1 cellular context compared by ENCODE assay signal in genomic region chrX:9566150-9566621, GRCh38.
TF ChIP-seq lines count a peak whose summit lies in the region.

No MANE protein-coding gene starts in this region.

TF ChIP-seq in SK-N-SH, 30 proteins besides CTCF, POLR2A, EP300 and RAD21 (continued from another document):
- TF ChIP-seq REST (IDR thresholded peaks at IDR 0.05; ENCODE audit: low read depth, low read length), result no peak
- no peak for TF ChIP-seq FOXJ3 (CRISPR knock-in tag; IDR thresholded peaks at IDR 0.05)
- TF ChIP-seq CHD2 (IDR thresholded peaks at IDR 0.05; ENCODE audit: low read length, partially characterized antibody), result no peak
- no peak for TF ChIP-seq IRF3 (IDR thresholded peaks at IDR 0.05; ENCODE audit: low read depth, low read length)
- TF ChIP-seq ELF1 (IDR thresholded peaks at IDR 0.05), result peak; percentile 44; the same call in 1 of the 2 replicates
- no peak for TF ChIP-seq GABPA (IDR thresholded peaks at IDR 0.05; ENCODE audit: low read depth)
- TF ChIP-seq SIN3A (IDR thresholded peaks at IDR 0.05; ENCODE audit: borderline replicate concordance, low read depth, low read length), result no peak
- no peak for TF ChIP-seq EZH2phosphoT487 (IDR thresholded peaks at IDR 0.05; ENCODE audit: borderline replicate concordance, low read depth)
- TF ChIP-seq ZBTB33 (IDR thresholded peaks at IDR 0.05; ENCODE audit: borderline replicate concordance, low read depth), result no peak
- TF ChIP-seq RFX5 (IDR thresholded peaks at IDR 0.05; ENCODE audit: low read length), result no peak
- TF ChIP-seq FOXM1 (IDR thresholded peaks at IDR 0.05; ENCODE audit: low read depth), result no peak
- TF ChIP-seq USF2 (IDR thresholded peaks at IDR 0.05; ENCODE audit: borderline replicate concordance, low read depth, low read length), result no peak
- peak; percentile 92 for TF ChIP-seq NFIC (IDR thresholded peaks at IDR 0.05; ENCODE audit: borderline replicate concordance)
- peak; percentile 46; the same call in 1 of the 2 replicates for TF ChIP-seq TCF12 (IDR thresholded peaks at IDR 0.05)
- TF ChIP-seq FOSL2 (IDR thresholded peaks at IDR 0.05; ENCODE audit: borderline replicate concordance, low read depth), result peak; percentile 74; the same call in 1 of the 2 replicates
- no peak for TF ChIP-seq TEAD4 (IDR thresholded peaks at IDR 0.05; ENCODE audit: borderline replicate concordance, insufficient read depth)
- peak; percentile 61 for TF ChIP-seq JUND (IDR thresholded peaks at IDR 0.05)
- no peak for TF ChIP-seq RCOR1 (IDR thresholded peaks at IDR 0.05; ENCODE audit: low read length)
- TF ChIP-seq NRF1 (IDR thresholded peaks at IDR 0.05; ENCODE audit: low read depth, low read length), result no peak
- TF ChIP-seq USF1 (IDR thresholded peaks at IDR 0.05; ENCODE audit: borderline replicate concordance, low read depth), result no peak
- no peak for TF ChIP-seq YY1 (IDR thresholded peaks at IDR 0.05; ENCODE audit: low read depth)
TF ChIP-seq in SK-N-SH: peak in this region for 8.
